ENCODE assay signal across 1 cellular context in genomic region chr6:118577972-118578371, GRCh38.
TF ChIP-seq lines count a peak whose summit lies in the region.

No MANE protein-coding gene starts in this region.

TF ChIP-seq in WTC11, 78 proteins besides CTCF, POLR2A, EP300 and RAD21:
- TF ChIP-seq CBFB (CRISPR knock-in tag; IDR thresholded peaks at IDR 0.05; ENCODE audit: low read depth), result no peak
- no peak for TF ChIP-seq ZNF138 (CRISPR knock-in tag; conservative IDR thresholded peaks at IDR 0.05)
